In genomic region chr13:43428545-43429287, GRCh38 we compare ENCODE assay signal across 18 cellular contexts.
"Had no signal": no experiment of that assay in that cellular context is flagged by ENCODE, and none has a peak within 500 bp of the region (broad histone marks: within the 10 kb centered on the region; RNA-seq: fewer than 3 reads in every experiment).

No MANE protein-coding gene starts in this region.

- H3K27me3 Mint-ChIP-seq: activated T-cell treated with anti-CD3 and anti-CD28 coated beads, Interleukin-2, amount 50 U/mL, for 24 hours had no signal

- H3K9me3 ChIP-seq: body of pancreas, mucosa of descending colon, prostate gland, right atrium auricular region, suprapubic skin had no signal

- ATAC-seq: activated CD8-positive, alpha-beta T cell treated with anti-CD3 and anti-CD28 coated beads, Interleukin-2, amount 10 ng/mL, durations not matched to agents 7 days and 5 days; body of pancreas; effector memory CD8-positive, alpha-beta T cell; mucosa of descending colon; naive thymus-derived CD4-positive, alpha-beta T cell; stimulated activated naive CD8-positive, alpha-beta T cell treated with anti-CD3 and anti-CD28 coated beads, Interleukin-15, amount 100 ng/mL, for 72 hours had no signal

- H3K27ac ChIP-seq: body of pancreas, hepatocyte, prostate gland, right atrium auricular region, suprapubic skin had no signal

- H3K4me3 Mint-ChIP-seq: activated CD4-positive, alpha-beta T cell treated with anti-CD3 and anti-CD28 coated beads, Interleukin-2, amount 10 ng/mL, durations not matched to agents 7 days and 5 days; activated CD8-positive, alpha-beta T cell treated with anti-CD3 and anti-CD28 coated beads, Interleukin-2, amount 10 ng/mL, durations not matched to agents 7 days and 5 days; activated T-cell treated with anti-CD3 and anti-CD28 coated beads, Interleukin-2, amount 50 U/mL, for 24 hours; effector memory CD8-positive, alpha-beta T cell; naive thymus-derived CD4-positive, alpha-beta T cell; stimulated activated naive CD8-positive, alpha-beta T cell treated with anti-CD3 and anti-CD28 coated beads, Interleukin-15, amount 100 ng/mL, for 72 hours had no signal

- DNase-seq: activated CD4-positive, alpha-beta T cell treated with anti-CD3 and anti-CD28 coated beads, Interleukin-2, amount 10 ng/mL, durations not matched to agents 7 days and 5 days; activated CD4-positive, CD25-positive, alpha-beta regulatory T cell; activated CD8-positive, alpha-beta T cell treated with anti-CD3 and anti-CD28 coated beads, Interleukin-2, amount 10 ng/mL, durations not matched to agents 7 days and 5 days; activated naive CD4-positive, alpha-beta T cell treated with Interleukin-2 at 50 U/mL for 16 hours; activated T-cell treated with anti-CD3 and anti-CD28 coated beads, Interleukin-2, amount 50 U/mL, for 24 hours; body of pancreas; dermis blood vessel endothelial cell; effector memory CD8-positive, alpha-beta T cell; mammary epithelial cell; mucosa of descending colon; naive thymus-derived CD4-positive, alpha-beta T cell; stimulated activated naive CD8-positive, alpha-beta T cell treated with anti-CD3 and anti-CD28 coated beads, Interleukin-15, amount 100 ng/mL, for 72 hours; T-helper 9 cell had no signal

- H3K4me1 Mint-ChIP-seq: activated CD4-positive, alpha-beta T cell treated with anti-CD3 and anti-CD28 coated beads, Interleukin-2, amount 10 ng/mL, durations not matched to agents 7 days and 5 days; naive thymus-derived CD4-positive, alpha-beta T cell; stimulated activated naive CD8-positive, alpha-beta T cell treated with anti-CD3 and anti-CD28 coated beads, Interleukin-15, amount 100 ng/mL, for 72 hours had no signal

- H3K4me2 ChIP-seq: hepatocyte had no signal

- H3K36me3 Mint-ChIP-seq: naive thymus-derived CD4-positive, alpha-beta T cell had no signal

- H3K4me1 ChIP-seq: body of pancreas, prostate gland, right atrium auricular region, suprapubic skin had no signal

- H3K27me3 ChIP-seq: body of pancreas, hepatocyte, right atrium auricular region, suprapubic skin had no signal

- H3K9me3 Mint-ChIP-seq: activated CD4-positive, alpha-beta T cell treated with anti-CD3 and anti-CD28 coated beads, Interleukin-2, amount 10 ng/mL, durations not matched to agents 7 days and 5 days; activated T-cell treated with anti-CD3 and anti-CD28 coated beads, Interleukin-2, amount 50 U/mL, for 24 hours; activated T-helper 2 cell treated with anti-CD3 and anti-CD28 coated beads, Interferon-gamma antibody, Interleukin-2, Interleukin-4, amounts not matched to agents 10 μg/mL and 5 μg/mL and 100 μg/mL, durations not matched to agents 14 hours and 24 hours and 36 hours; effector memory CD8-positive, alpha-beta T cell; naive thymus-derived CD4-positive, alpha-beta T cell; stimulated activated naive CD8-positive, alpha-beta T cell treated with anti-CD3 and anti-CD28 coated beads, Interleukin-15, amount 100 ng/mL, for 72 hours had no signal

- H3K36me3 ChIP-seq: prostate gland, right atrium auricular region, suprapubic skin had no signal

- H3K27ac Mint-ChIP-seq: activated CD4-positive, alpha-beta T cell treated with anti-CD3 and anti-CD28 coated beads, Interleukin-2, amount 10 ng/mL, durations not matched to agents 7 days and 5 days; activated CD8-positive, alpha-beta T cell treated with anti-CD3 and anti-CD28 coated beads, Interleukin-2, amount 10 ng/mL, durations not matched to agents 7 days and 5 days; activated T-cell treated with anti-CD3 and anti-CD28 coated beads, Interleukin-2, amount 50 U/mL, for 24 hours; activated T-helper 2 cell treated with anti-CD3 and anti-CD28 coated beads, Interferon-gamma antibody, Interleukin-2, Interleukin-4, amounts not matched to agents 10 μg/mL and 5 μg/mL and 100 μg/mL, durations not matched to agents 14 hours and 24 hours and 36 hours; effector memory CD8-positive, alpha-beta T cell; naive thymus-derived CD4-positive, alpha-beta T cell; stimulated activated naive CD8-positive, alpha-beta T cell treated with anti-CD3 and anti-CD28 coated beads, Interleukin-15, amount 100 ng/mL, for 72 hours had no signal

- H2AFZ ChIP-seq: hepatocyte had no signal

- H3K79me2 ChIP-seq: hepatocyte had no signal

- H3K4me3 ChIP-seq: body of pancreas, hepatocyte, mucosa of descending colon, prostate gland, right atrium auricular region, suprapubic skin had no signal
